23 cellular contexts compared by ENCODE assay signal in the genomic region with DNA sequence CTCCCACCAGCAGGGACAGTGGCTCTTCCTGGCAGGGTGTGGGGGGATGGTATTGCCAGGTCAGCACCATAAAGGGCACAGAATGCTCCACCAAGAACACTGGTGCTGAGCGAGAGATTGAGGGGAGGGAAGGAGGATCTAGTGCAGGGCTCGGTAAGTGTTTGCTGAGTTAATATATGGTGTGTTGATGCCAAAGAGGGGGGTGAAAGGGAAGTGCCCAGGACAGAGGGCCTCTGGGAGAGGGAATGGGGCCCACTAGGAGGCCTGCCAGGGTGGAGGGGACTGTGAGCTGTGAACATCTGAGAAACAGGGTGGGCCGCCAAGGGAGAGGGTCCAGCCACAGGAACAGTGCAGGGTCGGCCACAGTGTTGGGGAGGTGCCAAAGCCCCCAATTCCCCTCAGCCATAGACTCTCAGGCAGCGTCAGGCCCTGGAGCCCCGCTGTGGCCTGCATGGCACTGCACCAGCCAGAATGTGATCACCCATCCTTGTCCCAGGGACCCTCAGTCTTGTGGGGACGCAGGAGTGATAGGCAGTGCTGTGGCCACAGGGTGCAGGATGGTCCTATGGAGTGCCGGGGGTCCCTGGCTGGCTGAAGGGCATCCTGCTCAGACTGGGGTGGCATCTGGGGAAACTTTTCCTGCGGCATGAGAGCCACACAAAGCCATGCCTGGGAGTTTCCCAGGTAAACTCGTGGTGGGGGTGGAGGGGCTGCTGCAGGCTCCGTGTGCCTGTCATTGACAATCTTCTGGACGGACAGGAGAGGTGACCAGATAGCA. TPM values are rescaled to one million over a fixed set of nuclear protein-coding genes. Genes with fewer than 3 reads are reported as not detected.
A peak's percentile ranks its signal among the peaks of the same experiment; 100 is the strongest.
DNase-seq lines count a peak whose midpoint lies in the region; ATAC-seq, FAIRE-seq and TF ChIP-seq lines count a peak whose summit lies in the region.
"Had no signal": no experiment of that assay in that cellular context is flagged by ENCODE, and none has a peak within 500 bp of the region (broad histone marks: within the 10 kb centered on the region; RNA-seq: fewer than 3 reads in every experiment).

No MANE protein-coding gene starts in this region.

- H3K14ac ChIP-seq in H1 (ENCODE audit: insufficient read length), result no peak overlapping the region

- H3K9me3 ChIP-seq in H1 (ENCODE audit: insufficient read depth in 2 of 2, low read depth in 1 of 2, low read length in 1 of 2) (no peaks in the 10 kb centered on the region), upper lobe of left lung (no peaks in the 10 kb centered on the region)
- H3K9me3 ChIP-seq: A549 had no signal

- H2BK12ac ChIP-seq in H1 (ENCODE audit: low read depth, low read length), result no peak overlapping the region

- TF ChIP-seq POLR2A in H1 (IDR thresholded peaks at IDR 0.05; ENCODE audit: control extremely low read depth in 1 of 2, low read depth in 2 of 2, low read length in 2 of 2) (no peak), upper lobe of left lung (IDR thresholded peaks at IDR 0.05) (no peak)

- H3K4me1 ChIP-seq in H1 (replicated peaks in 1 of 4; ENCODE audit: control insufficient read depth in 3 of 4, insufficient read depth in 4 of 4, low read length in 3 of 4) (no peaks in the 10 kb centered on the region), upper lobe of left lung (peaks cover 25 to 43% (median 28%) of the 10 kb centered on the region in 4 donors)

- H3K4ac ChIP-seq in H1 (replicated peaks; ENCODE audit: insufficient read length, low read depth, low read length), result no peak overlapping the region

- TF ChIP-seq RAD21 in H1 (IDR thresholded peaks at IDR 0.05 in 1 of 2, conservative IDR thresholded peaks at IDR 0.05 in 1 of 2; ENCODE audit: low read depth in 2 of 2, low read length in 2 of 2), result no peak

- no peak overlapping the region for H3K9ac ChIP-seq in H1 (replicated peaks in 1 of 4; ENCODE audit: extremely low read depth in 1 of 4, low read depth in 3 of 4, low read length in 3 of 4)
- H3K9ac ChIP-seq: parathyroid adenoma had no signal

- ATAC-seq in natural killer cell treated with Interleukin-12 subunit alpha and Interleukin-12 subunit beta and Interleukin-15 and Interleukin-18, amount 100 ng/mL, for 72 hours, result no peak
- ATAC-seq in upper lobe of left lung (ENCODE audit: low FRiP score in 2 of 2), result no peak

- no peaks in the 10 kb centered on the region for H3K27me3 Mint-ChIP-seq in activated naive CD8-positive, alpha-beta T cell
- H3K27me3 Mint-ChIP-seq in activated naive CD8-positive, alpha-beta T cell treated with anti-CD3 and anti-CD28 coated beads for 36 hours, result no peaks in the 10 kb centered on the region
- no peaks in the 10 kb centered on the region for H3K27me3 Mint-ChIP-seq in natural killer cell treated with Interleukin-12 subunit alpha and Interleukin-12 subunit beta and Interleukin-15 and Interleukin-18, amount 100 ng/mL, for 72 hours
- H3K27me3 Mint-ChIP-seq in progenitor cell of endocrine pancreas, result no peaks in the 10 kb centered on the region

- H4K8ac ChIP-seq in H1 (ENCODE audit: extremely low read depth, insufficient read depth, low read length), result peak overlapping the region; percentile 74

- H3K27ac ChIP-seq in H1 (ENCODE audit: low read depth, low read length) (no peak overlapping the region), upper lobe of left lung (peak overlapping the region in 3 of 4 donors; percentile 48 to 55 (median 50))
- H3K27ac ChIP-seq: C4-2B, parathyroid adenoma had no signal

- CTCF ChIA-PET in H1 (lab: Charles Lee; ENCODE audit: partially characterized antibody), result interaction anchor here (0.7 to 2.6 kb wide), 3 partner anchors 14 to 813 kb away, joined by 3 to 9 read pairs (median 4); no protein-coding TSS in a partner anchor

- H3K18ac ChIP-seq in H1 (ENCODE audit: extremely low read depth, low read length), result no peak overlapping the region

- peaks cover 9% of the 10 kb centered on the region for H3K9me3 Mint-ChIP-seq in activated naive CD8-positive, alpha-beta T cell (ENCODE audit: low read depth)
- peaks cover 6% of the 10 kb centered on the region for H3K9me3 Mint-ChIP-seq in activated naive CD8-positive, alpha-beta T cell treated with anti-CD3 and anti-CD28 coated beads for 36 hours
- peaks cover 14% of the 10 kb centered on the region for H3K9me3 Mint-ChIP-seq in natural killer cell treated with Interleukin-12 subunit alpha and Interleukin-12 subunit beta and Interleukin-15 and Interleukin-18, amount 100 ng/mL, for 72 hours
- H3K9me3 Mint-ChIP-seq in progenitor cell of endocrine pancreas (ENCODE audit: low read depth), result no peaks in the 10 kb centered on the region

- no peak overlapping the region for H3K4me3 Mint-ChIP-seq in activated naive CD8-positive, alpha-beta T cell
- H3K4me3 Mint-ChIP-seq in activated naive CD8-positive, alpha-beta T cell treated with anti-CD3 and anti-CD28 coated beads for 36 hours, result no peak overlapping the region
- peak overlapping the region; percentile 66 for H3K4me3 Mint-ChIP-seq in natural killer cell treated with Interleukin-12 subunit alpha and Interleukin-12 subunit beta and Interleukin-15 and Interleukin-18, amount 100 ng/mL, for 72 hours
- H3K4me3 Mint-ChIP-seq in progenitor cell of endocrine pancreas (ENCODE audit: low read depth), result no peak overlapping the region

- no peak overlapping the region for H2BK20ac ChIP-seq in H1 (ENCODE audit: low read length)

- H3K27me3 ChIP-seq in H1 (replicated peaks in 1 of 4; ENCODE audit: control insufficient read depth in 3 of 4, extremely low read depth in 1 of 4, insufficient read depth in 3 of 4, low read length in 3 of 4) (no peaks in the 10 kb centered on the region), upper lobe of left lung (no peaks in the 10 kb centered on the region)

- peak overlapping the region; percentile 76 for H3K27ac Mint-ChIP-seq in activated naive CD8-positive, alpha-beta T cell
- H3K27ac Mint-ChIP-seq in activated naive CD8-positive, alpha-beta T cell treated with anti-CD3 and anti-CD28 coated beads for 36 hours, result no peak overlapping the region
- peak overlapping the region; percentile 99 to 100 for H3K27ac Mint-ChIP-seq in natural killer cell treated with Interleukin-12 subunit alpha and Interleukin-12 subunit beta and Interleukin-15 and Interleukin-18, amount 100 ng/mL, for 72 hours
- H3K27ac Mint-ChIP-seq in progenitor cell of endocrine pancreas, result no peak overlapping the region

- H4K20me1 ChIP-seq in H1 (replicated peaks in 1 of 2; ENCODE audit: control insufficient read depth in 1 of 2, insufficient read depth in 2 of 2, low read length in 2 of 2), result no peaks in the 10 kb centered on the region

- WGBS in H1 (ENCODE audit: extremely low coverage in 1 of 2, insufficient coverage in 1 of 2, insufficient read length in 1 of 2, insufficient replicate concordance in 2 of 2, low coverage in 1 of 2, low lambda C conversion rate in 2 of 2, missing lambda C conversion rate in 1 of 2), 2 experiments, result 87% methylated on average over 12 of the region's 12 CpGs; no CpG with 5 or more reads in 1 of the 2 experiments
- WGBS in upper lobe of left lung, 2 donors, result 66 to 71% methylated on average over 6 to 12 of the region's 12 CpGs

- H3K36me3 ChIP-seq in H1 (ENCODE audit: control insufficient read depth in 2 of 4, insufficient read depth in 4 of 4, low read length in 3 of 4), result no peaks in the 10 kb centered on the region
- no peaks in the 10 kb centered on the region for H3K36me3 ChIP-seq in upper lobe of left lung

- H2BK5ac ChIP-seq in H1 (ENCODE audit: low read depth, low read length), result no peak overlapping the region

- TF ChIP-seq EP300 in H1 (IDR thresholded peaks at IDR 0.05; ENCODE audit: borderline replicate concordance in 1 of 2, low read depth in 2 of 2, low read length in 2 of 2) (no peak), upper lobe of left lung (IDR thresholded peaks at IDR 0.05) (no peak)

- H3K79me1 ChIP-seq in H1 (ENCODE audit: low read depth, low read length), result no peaks in the 10 kb centered on the region

- H2AK5ac ChIP-seq in H1 (ENCODE audit: low read depth, low read length), result no peak overlapping the region

- TF ChIP-seq CTCF in H1 (IDR thresholded peaks at IDR 0.05; ENCODE audit: control extremely low read depth in 1 of 3, insufficient read depth in 1 of 3, low read depth in 1 of 3, low read length in 3 of 3), result no peak
- TF ChIP-seq CTCF in upper lobe of left lung (IDR thresholded peaks at IDR 0.05), result no peak
- TF ChIP-seq CTCF in progenitor cell of endocrine pancreas (IDR thresholded peaks at IDR 0.05; ENCODE audit: unreplicated experiment), result no peak

- POLR2A ChIA-PET in H1 (lab: Charles Lee; ENCODE audit: partially characterized antibody), result no interaction called here

- H3K36me3 Mint-ChIP-seq in activated naive CD8-positive, alpha-beta T cell, result peaks cover 7% of the 10 kb centered on the region
- H3K36me3 Mint-ChIP-seq in activated naive CD8-positive, alpha-beta T cell treated with anti-CD3 and anti-CD28 coated beads for 36 hours, result peaks cover 42% of the 10 kb centered on the region
- peaks cover 13% of the 10 kb centered on the region for H3K36me3 Mint-ChIP-seq in natural killer cell treated with Interleukin-12 subunit alpha and Interleukin-12 subunit beta and Interleukin-15 and Interleukin-18, amount 100 ng/mL, for 72 hours
- H3K36me3 Mint-ChIP-seq in progenitor cell of endocrine pancreas (ENCODE audit: insufficient read depth), result no peaks in the 10 kb centered on the region

- no peak overlapping the region for H3K4me3 ChIP-seq in H1 (ENCODE audit: extremely low read depth in 1 of 4, insufficient read depth in 2 of 4, low read depth in 3 of 4, low read length in 4 of 4)
- no peak overlapping the region for H3K4me3 ChIP-seq in upper lobe of left lung
- H3K4me3 ChIP-seq: A549 had no signal

- no peak overlapping the region for H2BK120ac ChIP-seq in H1 (replicated peaks; ENCODE audit: low read depth, low read length)

- peaks cover 72% of the 10 kb centered on the region for H3K4me1 Mint-ChIP-seq in activated naive CD8-positive, alpha-beta T cell (ENCODE audit: low read depth)
- H3K4me1 Mint-ChIP-seq in activated naive CD8-positive, alpha-beta T cell treated with anti-CD3 and anti-CD28 coated beads for 36 hours, result peaks cover 58% of the 10 kb centered on the region
- peaks cover 65 to 83% of the 10 kb centered on the region in 2 donors for H3K4me1 Mint-ChIP-seq in natural killer cell treated with Interleukin-12 subunit alpha and Interleukin-12 subunit beta and Interleukin-15 and Interleukin-18, amount 100 ng/mL, for 72 hours (ENCODE audit: low read depth in 2 of 2)
- no peaks in the 10 kb centered on the region for H3K4me1 Mint-ChIP-seq in progenitor cell of endocrine pancreas (ENCODE audit: low read depth)

- H4K5ac ChIP-seq in H1 (ENCODE audit: insufficient read length, low read depth, low read length), result no peak overlapping the region

- DNase-seq in activated naive CD8-positive, alpha-beta T cell treated with anti-CD3 and anti-CD28 coated beads for 36 hours, result no peak
- DNase-seq in H1 (ENCODE audit: low read depth in 1 of 2, low spot score in 2 of 2), result no peak
- no peak for DNase-seq in natural killer cell treated with Interleukin-12 subunit alpha and Interleukin-12 subunit beta and Interleukin-15 and Interleukin-18, amount 100 ng/mL, for 72 hours (ENCODE audit: low spot score)
- no peak for DNase-seq in upper lobe of left lung
- DNase-seq in frontal cortex (ENCODE audit: low spot score in 2 of 2), result no peak
- no peak for DNase-seq in cortex of kidney (lab: John Stamatoyannopoulos, UW)
- no peak for DNase-seq in progenitor cell of endocrine pancreas (ENCODE audit: low spot score, unreplicated experiment)
- DNase-seq: activated CD4-positive, alpha-beta T cell treated with anti-CD3 and anti-CD28 coated beads for 1 hour; activated CD8-positive, alpha-beta memory T cell treated with anti-CD3 and anti-CD28 coated beads, Interleukin-2, amount 50 U/mL, for 4 hours; activated naive CD4-positive, alpha-beta T cell treated with Interleukin-2 at 50 U/mL for 16 hours; DMS153; foreskin fibroblast; Karpas-422; NCI-H1105; NCI-H526 treated with DMSO at 0.1 percent for 48 hours; stimulated activated CD4-positive, alpha-beta T cell treated with anti-CD3 and anti-CD28 coated beads, Interleukin-4, amount 100 ng/mL, for 1 hour had no signal

- no peak for FAIRE-seq in H1 (lab: Jason Lieb, UNC)
- FAIRE-seq in frontal cortex (lab: Jason Lieb, UNC), result no peak
- FAIRE-seq: A549, colon, endothelial cell of umbilical vein had no signal

- H4K91ac ChIP-seq in H1 (replicated peaks; ENCODE audit: insufficient read length, low read length), result no peak overlapping the region

- H3K23ac ChIP-seq in H1 (ENCODE audit: insufficient read length), result no peak overlapping the region

- H2AFZ ChIP-seq in H1 (ENCODE audit: low read length), result no peak overlapping the region
- H2AFZ ChIP-seq: parathyroid adenoma had no signal

- no peaks in the 10 kb centered on the region for H3K79me2 ChIP-seq in H1 (ENCODE audit: control insufficient read depth in 1 of 2, insufficient read depth in 2 of 2, low read length in 2 of 2)

- H3K4me2 ChIP-seq in H1 (ENCODE audit: insufficient read depth in 1 of 2, low read depth in 2 of 2, low read length in 2 of 2), result no peak overlapping the region
- H3K4me2 ChIP-seq: A549 had no signal

- no peak overlapping the region for H3K56ac ChIP-seq in H1 (replicated peaks; ENCODE audit: insufficient read length, low read depth, low read length)

- H2BK15ac ChIP-seq in H1 (ENCODE audit: low read length), result no peak overlapping the region

- H3K23me2 ChIP-seq in H1 (ENCODE audit: low read depth, low read length), result peaks cover 4% of the 10 kb centered on the region; the same call in 1 of the 2 replicates

RNA-seq across cellular contexts. Expression of a gene that starts 11.9 kb away (rescaled TPM):
- total RNA-seq in activated naive CD8-positive, alpha-beta T cell treated with anti-CD3 and anti-CD28 coated beads for 36 hours, result 10 to 100 TPM; 59.2 to 59.6 TPM
- total RNA-seq in H1 (2021; fragmentation: NEBNext Ultra II Directional; extraction: Animal tissue kit (Norgen Biotek cat#: 25700)), result 1.5 and 1.9 TPM in 2 replicates
- 0.59 and 0.78 TPM in 2 replicates for polyA plus RNA-seq in H1 (2011; rRNA removed)
- 0.40 TPM for polyA plus RNA-seq in H1 (2011; cell fraction: cytosol; rRNA removed)
- polyA plus RNA-seq in H1 (2011; cell fraction: nucleus; rRNA removed), result 1.1 TPM
- 1.1 to 2.2 TPM (median 1.5 TPM) in 4 replicates for polyA plus RNA-seq in H1 (2012, experiment 1 of 2)
- 1.4 TPM for polyA plus RNA-seq in H1 (2012, experiment 2 of 2)
- 1.7 TPM for polyA plus RNA-seq in H1 (2013, experiment 1 of 2)
- polyA plus RNA-seq in H1 (2013, experiment 2 of 2), result 1.4 TPM
- polyA minus RNA-seq in H1 (2011; rRNA and poly(A)+ RNA removed), result 1.3 and 1.4 TPM in 2 replicates
- 1.1 TPM for polyA minus RNA-seq in H1 (2011; cell fraction: cytosol; rRNA and poly(A)+ RNA removed)
- 3.5 TPM for polyA minus RNA-seq in H1 (2011; cell fraction: nucleus; rRNA and poly(A)+ RNA removed)
- 100 to 1,000 TPM; 151 to 202 TPM for total RNA-seq in natural killer cell treated with Interleukin-12 subunit alpha and Interleukin-12 subunit beta and Interleukin-15 and Interleukin-18, amount 100 ng/mL, for 72 hours
- total RNA-seq in upper lobe of left lung, result 10 to 100 TPM; 19.0 to 88.0 (median 59.7) TPM
- total RNA-seq in frontal cortex, result under 0.01 TPM
- total RNA-seq in progenitor cell of endocrine pancreas, result 6.7 and 6.9 TPM in 2 replicates
- total RNA-seq: HT-29 had no signal

Comparison
In these comparisons a context has a peak if more than half of its experiments do, and no peak if none do; other contexts are left out.
1. H3K27ac Mint-ChIP-seq: peak in activated naive CD8-positive, alpha-beta T cell (single experiment) and natural killer cell treated with Interleukin-12 subunit alpha and Interleukin-12 subunit beta and Interleukin-15 and Interleukin-18, amount 100 ng/mL, for 72 hours (2 of 2); none in activated naive CD8-positive, alpha-beta T cell treated with anti-CD3 and anti-CD28 coated beads for 36 hours (single experiment) and progenitor cell of endocrine pancreas (single experiment).